1 cellular context compared by ENCODE assay signal in the genomic region with DNA sequence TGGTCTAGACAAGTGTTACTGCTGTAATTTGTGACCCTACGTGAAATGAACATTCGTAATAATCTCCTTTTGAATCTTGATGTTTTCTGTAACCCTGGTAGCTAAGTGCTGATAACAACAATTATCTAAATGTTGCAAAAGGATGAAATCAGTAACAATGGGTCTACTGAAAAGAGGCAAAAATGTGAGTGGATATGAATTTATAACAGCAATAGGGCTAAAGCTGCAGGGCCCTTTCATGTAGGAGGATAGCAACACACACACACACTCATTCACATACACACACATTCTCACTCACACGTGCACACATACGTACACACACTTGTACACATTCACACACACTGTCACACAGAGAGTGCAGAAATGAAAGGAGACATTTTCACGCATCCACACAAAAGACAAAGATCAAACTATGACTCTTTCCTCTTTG.
A peak's percentile ranks its signal among the peaks of the same experiment; 100 is the strongest.
TF ChIP-seq lines count a peak whose summit lies in the region.

No MANE protein-coding gene starts in this region.

TF ChIP-seq in K562, 482 proteins besides CTCF, POLR2A, EP300 and RAD21 (continued from another document and continues in another):
- TF ChIP-seq, protein P1, sequence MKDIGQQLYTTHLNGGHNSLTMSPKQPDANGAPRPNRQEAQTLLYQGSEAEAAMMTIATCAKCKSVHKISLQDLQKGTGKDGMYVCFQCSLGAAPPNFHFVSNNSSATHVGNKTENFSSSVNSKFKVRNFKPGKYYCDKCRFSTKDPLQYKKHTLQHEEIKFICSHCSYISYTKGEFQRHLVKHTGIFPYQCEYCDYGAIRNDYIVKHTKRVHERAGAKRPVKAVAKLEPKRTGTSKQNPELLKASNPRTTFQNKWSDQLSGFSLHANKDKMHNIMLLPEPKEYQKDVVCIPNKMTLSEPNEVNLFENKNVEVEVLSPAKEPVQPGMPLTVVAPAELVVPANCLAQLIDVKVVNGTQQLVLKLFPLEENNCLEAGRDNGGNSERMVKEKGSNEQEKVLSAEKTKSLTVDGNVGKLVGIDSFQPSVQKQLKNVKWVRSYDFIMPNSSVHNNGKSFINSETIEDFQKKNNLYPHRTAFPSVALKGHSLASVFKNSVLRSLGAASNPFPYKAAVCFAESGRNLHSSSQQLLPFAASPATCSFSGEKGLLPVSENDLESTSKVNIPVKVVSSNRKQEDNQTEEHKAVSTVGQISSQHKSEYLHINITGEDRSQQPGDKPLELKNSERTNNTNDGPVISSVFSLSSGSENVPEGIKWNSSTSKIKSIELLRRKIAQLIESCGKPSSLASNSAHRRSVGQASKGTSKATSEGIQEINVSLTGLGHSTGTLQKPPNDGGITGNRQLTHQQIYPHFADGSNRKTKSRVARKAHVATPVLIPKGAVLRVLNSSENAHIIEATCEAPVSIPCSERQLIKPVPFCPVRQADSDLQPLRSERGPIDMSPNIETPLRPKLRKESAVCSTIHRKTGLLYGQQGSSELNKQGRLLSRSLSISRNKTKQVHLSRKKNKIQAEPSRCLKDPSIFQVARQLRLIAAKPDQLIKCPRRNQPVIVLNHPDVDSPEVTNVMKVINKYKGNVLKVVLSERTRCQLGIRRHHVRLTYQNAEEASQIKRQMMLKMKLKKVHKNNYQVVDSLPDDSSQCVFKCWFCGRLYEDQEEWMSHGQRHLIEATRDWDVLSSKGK (CRISPR knock-in tag; IDR thresholded peaks at IDR 0.05): peak; percentile 83; the same call in 1 of the 2 replicates
- TF ChIP-seq ZNF316 (IDR thresholded peaks at IDR 0.05): no peak
- peak; percentile 73; the same call in 1 of the 2 replicates for TF ChIP-seq ZNF354B (CRISPR knock-in tag; IDR thresholded peaks at IDR 0.05)
- TF ChIP-seq, protein P2, sequence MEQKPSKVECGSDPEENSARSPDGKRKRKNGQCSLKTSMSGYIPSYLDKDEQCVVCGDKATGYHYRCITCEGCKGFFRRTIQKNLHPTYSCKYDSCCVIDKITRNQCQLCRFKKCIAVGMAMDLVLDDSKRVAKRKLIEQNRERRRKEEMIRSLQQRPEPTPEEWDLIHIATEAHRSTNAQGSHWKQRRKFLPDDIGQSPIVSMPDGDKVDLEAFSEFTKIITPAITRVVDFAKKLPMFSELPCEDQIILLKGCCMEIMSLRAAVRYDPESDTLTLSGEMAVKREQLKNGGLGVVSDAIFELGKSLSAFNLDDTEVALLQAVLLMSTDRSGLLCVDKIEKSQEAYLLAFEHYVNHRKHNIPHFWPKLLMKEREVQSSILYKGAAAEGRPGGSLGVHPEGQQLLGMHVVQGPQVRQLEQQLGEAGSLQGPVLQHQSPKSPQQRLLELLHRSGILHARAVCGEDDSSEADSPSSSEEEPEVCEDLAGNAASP (IDR thresholded peaks at IDR 0.05): no peak
- TF ChIP-seq LARP7 (IDR thresholded peaks at IDR 0.05): no peak
- TF ChIP-seq, protein P3, sequence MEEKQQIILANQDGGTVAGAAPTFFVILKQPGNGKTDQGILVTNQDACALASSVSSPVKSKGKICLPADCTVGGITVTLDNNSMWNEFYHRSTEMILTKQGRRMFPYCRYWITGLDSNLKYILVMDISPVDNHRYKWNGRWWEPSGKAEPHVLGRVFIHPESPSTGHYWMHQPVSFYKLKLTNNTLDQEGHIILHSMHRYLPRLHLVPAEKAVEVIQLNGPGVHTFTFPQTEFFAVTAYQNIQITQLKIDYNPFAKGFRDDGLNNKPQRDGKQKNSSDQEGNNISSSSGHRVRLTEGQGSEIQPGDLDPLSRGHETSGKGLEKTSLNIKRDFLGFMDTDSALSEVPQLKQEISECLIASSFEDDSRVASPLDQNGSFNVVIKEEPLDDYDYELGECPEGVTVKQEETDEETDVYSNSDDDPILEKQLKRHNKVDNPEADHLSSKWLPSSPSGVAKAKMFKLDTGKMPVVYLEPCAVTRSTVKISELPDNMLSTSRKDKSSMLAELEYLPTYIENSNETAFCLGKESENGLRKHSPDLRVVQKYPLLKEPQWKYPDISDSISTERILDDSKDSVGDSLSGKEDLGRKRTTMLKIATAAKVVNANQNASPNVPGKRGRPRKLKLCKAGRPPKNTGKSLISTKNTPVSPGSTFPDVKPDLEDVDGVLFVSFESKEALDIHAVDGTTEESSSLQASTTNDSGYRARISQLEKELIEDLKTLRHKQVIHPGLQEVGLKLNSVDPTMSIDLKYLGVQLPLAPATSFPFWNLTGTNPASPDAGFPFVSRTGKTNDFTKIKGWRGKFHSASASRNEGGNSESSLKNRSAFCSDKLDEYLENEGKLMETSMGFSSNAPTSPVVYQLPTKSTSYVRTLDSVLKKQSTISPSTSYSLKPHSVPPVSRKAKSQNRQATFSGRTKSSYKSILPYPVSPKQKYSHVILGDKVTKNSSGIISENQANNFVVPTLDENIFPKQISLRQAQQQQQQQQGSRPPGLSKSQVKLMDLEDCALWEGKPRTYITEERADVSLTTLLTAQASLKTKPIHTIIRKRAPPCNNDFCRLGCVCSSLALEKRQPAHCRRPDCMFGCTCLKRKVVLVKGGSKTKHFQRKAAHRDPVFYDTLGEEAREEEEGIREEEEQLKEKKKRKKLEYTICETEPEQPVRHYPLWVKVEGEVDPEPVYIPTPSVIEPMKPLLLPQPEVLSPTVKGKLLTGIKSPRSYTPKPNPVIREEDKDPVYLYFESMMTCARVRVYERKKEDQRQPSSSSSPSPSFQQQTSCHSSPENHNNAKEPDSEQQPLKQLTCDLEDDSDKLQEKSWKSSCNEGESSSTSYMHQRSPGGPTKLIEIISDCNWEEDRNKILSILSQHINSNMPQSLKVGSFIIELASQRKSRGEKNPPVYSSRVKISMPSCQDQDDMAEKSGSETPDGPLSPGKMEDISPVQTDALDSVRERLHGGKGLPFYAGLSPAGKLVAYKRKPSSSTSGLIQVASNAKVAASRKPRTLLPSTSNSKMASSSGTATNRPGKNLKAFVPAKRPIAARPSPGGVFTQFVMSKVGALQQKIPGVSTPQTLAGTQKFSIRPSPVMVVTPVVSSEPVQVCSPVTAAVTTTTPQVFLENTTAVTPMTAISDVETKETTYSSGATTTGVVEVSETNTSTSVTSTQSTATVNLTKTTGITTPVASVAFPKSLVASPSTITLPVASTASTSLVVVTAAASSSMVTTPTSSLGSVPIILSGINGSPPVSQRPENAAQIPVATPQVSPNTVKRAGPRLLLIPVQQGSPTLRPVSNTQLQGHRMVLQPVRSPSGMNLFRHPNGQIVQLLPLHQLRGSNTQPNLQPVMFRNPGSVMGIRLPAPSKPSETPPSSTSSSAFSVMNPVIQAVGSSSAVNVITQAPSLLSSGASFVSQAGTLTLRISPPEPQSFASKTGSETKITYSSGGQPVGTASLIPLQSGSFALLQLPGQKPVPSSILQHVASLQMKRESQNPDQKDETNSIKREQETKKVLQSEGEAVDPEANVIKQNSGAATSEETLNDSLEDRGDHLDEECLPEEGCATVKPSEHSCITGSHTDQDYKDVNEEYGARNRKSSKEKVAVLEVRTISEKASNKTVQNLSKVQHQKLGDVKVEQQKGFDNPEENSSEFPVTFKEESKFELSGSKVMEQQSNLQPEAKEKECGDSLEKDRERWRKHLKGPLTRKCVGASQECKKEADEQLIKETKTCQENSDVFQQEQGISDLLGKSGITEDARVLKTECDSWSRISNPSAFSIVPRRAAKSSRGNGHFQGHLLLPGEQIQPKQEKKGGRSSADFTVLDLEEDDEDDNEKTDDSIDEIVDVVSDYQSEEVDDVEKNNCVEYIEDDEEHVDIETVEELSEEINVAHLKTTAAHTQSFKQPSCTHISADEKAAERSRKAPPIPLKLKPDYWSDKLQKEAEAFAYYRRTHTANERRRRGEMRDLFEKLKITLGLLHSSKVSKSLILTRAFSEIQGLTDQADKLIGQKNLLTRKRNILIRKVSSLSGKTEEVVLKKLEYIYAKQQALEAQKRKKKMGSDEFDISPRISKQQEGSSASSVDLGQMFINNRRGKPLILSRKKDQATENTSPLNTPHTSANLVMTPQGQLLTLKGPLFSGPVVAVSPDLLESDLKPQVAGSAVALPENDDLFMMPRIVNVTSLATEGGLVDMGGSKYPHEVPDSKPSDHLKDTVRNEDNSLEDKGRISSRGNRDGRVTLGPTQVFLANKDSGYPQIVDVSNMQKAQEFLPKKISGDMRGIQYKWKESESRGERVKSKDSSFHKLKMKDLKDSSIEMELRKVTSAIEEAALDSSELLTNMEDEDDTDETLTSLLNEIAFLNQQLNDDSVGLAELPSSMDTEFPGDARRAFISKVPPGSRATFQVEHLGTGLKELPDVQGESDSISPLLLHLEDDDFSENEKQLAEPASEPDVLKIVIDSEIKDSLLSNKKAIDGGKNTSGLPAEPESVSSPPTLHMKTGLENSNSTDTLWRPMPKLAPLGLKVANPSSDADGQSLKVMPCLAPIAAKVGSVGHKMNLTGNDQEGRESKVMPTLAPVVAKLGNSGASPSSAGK (IDR thresholded peaks at IDR 0.05): peak; percentile 34; the same call in 1 of the 2 replicates
- peak; percentile 72; the same call in 1 of the 2 replicates for TF ChIP-seq MEF2D (tag; conservative IDR thresholded peaks at IDR 0.05; ENCODE audit: low read depth)
- TF ChIP-seq MCM3 (IDR thresholded peaks at IDR 0.05): no peak
- no peak for TF ChIP-seq GABPB1 (CRISPR knock-in tag; IDR thresholded peaks at IDR 0.05)
- peak; percentile 84 for TF ChIP-seq GABPB2 (CRISPR knock-in tag; conservative IDR thresholded peaks at IDR 0.05)
- TF ChIP-seq ZNF165 (CRISPR knock-in tag; IDR thresholded peaks at IDR 0.05; ENCODE audit: borderline replicate concordance): 0 out of 2 replicates have a peak, but pooled peaks have one; percentile 11
- TF ChIP-seq, protein P4, sequence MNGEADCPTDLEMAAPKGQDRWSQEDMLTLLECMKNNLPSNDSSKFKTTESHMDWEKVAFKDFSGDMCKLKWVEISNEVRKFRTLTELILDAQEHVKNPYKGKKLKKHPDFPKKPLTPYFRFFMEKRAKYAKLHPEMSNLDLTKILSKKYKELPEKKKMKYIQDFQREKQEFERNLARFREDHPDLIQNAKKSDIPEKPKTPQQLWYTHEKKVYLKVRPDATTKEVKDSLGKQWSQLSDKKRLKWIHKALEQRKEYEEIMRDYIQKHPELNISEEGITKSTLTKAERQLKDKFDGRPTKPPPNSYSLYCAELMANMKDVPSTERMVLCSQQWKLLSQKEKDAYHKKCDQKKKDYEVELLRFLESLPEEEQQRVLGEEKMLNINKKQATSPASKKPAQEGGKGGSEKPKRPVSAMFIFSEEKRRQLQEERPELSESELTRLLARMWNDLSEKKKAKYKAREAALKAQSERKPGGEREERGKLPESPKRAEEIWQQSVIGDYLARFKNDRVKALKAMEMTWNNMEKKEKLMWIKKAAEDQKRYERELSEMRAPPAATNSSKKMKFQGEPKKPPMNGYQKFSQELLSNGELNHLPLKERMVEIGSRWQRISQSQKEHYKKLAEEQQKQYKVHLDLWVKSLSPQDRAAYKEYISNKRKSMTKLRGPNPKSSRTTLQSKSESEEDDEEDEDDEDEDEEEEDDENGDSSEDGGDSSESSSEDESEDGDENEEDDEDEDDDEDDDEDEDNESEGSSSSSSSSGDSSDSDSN (IDR thresholded peaks at IDR 0.05; ENCODE audit: borderline replicate concordance in 1 of 2, low read depth in 2 of 2, low read length in 2 of 2): no peak
- peak; percentile 63 for TF ChIP-seq ZNF436 (CRISPR knock-in tag; IDR thresholded peaks at IDR 0.05)
- peak; percentile 71; the same call in 1 of the 2 replicates for TF ChIP-seq ZNF583 (CRISPR knock-in tag; IDR thresholded peaks at IDR 0.05)
- no peak for TF ChIP-seq POLR2AphosphoS5 (IDR thresholded peaks at IDR 0.05; ENCODE audit: control insufficient read depth, insufficient read depth, low read depth, low read length)
- TF ChIP-seq, protein P5, sequence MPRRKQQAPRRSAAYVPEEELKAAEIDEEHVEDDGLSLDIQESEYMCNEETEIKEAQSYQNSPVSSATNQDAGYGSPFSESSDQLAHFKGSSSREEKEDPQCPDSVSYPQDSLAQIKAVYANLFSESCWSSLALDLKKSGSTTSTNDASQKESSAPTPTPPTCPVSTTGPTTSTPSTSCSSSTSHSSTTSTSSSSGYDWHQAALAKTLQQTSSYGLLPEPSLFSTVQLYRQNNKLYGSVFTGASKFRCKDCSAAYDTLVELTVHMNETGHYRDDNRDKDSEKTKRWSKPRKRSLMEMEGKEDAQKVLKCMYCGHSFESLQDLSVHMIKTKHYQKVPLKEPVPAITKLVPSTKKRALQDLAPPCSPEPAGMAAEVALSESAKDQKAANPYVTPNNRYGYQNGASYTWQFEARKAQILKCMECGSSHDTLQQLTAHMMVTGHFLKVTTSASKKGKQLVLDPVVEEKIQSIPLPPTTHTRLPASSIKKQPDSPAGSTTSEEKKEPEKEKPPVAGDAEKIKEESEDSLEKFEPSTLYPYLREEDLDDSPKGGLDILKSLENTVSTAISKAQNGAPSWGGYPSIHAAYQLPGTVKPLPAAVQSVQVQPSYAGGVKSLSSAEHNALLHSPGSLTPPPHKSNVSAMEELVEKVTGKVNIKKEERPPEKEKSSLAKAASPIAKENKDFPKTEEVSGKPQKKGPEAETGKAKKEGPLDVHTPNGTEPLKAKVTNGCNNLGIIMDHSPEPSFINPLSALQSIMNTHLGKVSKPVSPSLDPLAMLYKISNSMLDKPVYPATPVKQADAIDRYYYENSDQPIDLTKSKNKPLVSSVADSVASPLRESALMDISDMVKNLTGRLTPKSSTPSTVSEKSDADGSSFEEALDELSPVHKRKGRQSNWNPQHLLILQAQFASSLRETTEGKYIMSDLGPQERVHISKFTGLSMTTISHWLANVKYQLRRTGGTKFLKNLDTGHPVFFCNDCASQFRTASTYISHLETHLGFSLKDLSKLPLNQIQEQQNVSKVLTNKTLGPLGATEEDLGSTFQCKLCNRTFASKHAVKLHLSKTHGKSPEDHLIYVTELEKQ (CRISPR knock-in tag; IDR thresholded peaks at IDR 0.05): peak; percentile 55; the same call in 1 of the 2 replicates
- no peak for TF ChIP-seq ZNF274 (IDR thresholded peaks at IDR 0.05; ENCODE audit: borderline replicate concordance, low read depth, low read length)
- no peak for TF ChIP-seq FOXA3 (CRISPR knock-in tag; conservative IDR thresholded peaks at IDR 0.05 in 1 of 2, IDR thresholded peaks at IDR 0.05 in 1 of 2)
- no peak for TF ChIP-seq ZNF57 (CRISPR knock-in tag; IDR thresholded peaks at IDR 0.05)
- TF ChIP-seq PTRF (tag; IDR thresholded peaks at IDR 0.05): no peak
- TF ChIP-seq ZNF212 (CRISPR knock-in tag; IDR thresholded peaks at IDR 0.05): peak; percentile 46; the same call in 1 of the 2 replicates
- no peak for TF ChIP-seq NR4A1 (CRISPR knock-in tag; IDR thresholded peaks at IDR 0.05)
- TF ChIP-seq NR4A1 (tag; IDR thresholded peaks at IDR 0.05): peak; percentile 63; the same call in 1 of the 2 replicates
- no peak for TF ChIP-seq ZNF232 (CRISPR knock-in tag; IDR thresholded peaks at IDR 0.05)
- no peak for TF ChIP-seq FOXA1 (IDR thresholded peaks at IDR 0.05; ENCODE audit: borderline replicate concordance)
- peak; percentile 99 for TF ChIP-seq ELF4 (CRISPR knock-in tag; IDR thresholded peaks at IDR 0.05)
- TF ChIP-seq POLR2AphosphoS2 (IDR thresholded peaks at IDR 0.05; ENCODE audit: low read length): no peak
- no peak for TF ChIP-seq MTA1 (IDR thresholded peaks at IDR 0.05; ENCODE audit: borderline replicate concordance)
- no peak for TF ChIP-seq DPF2 (IDR thresholded peaks at IDR 0.05)
- TF ChIP-seq MCM5 (IDR thresholded peaks at IDR 0.05; ENCODE audit: low read depth): no peak
- TF ChIP-seq, protein P6, sequence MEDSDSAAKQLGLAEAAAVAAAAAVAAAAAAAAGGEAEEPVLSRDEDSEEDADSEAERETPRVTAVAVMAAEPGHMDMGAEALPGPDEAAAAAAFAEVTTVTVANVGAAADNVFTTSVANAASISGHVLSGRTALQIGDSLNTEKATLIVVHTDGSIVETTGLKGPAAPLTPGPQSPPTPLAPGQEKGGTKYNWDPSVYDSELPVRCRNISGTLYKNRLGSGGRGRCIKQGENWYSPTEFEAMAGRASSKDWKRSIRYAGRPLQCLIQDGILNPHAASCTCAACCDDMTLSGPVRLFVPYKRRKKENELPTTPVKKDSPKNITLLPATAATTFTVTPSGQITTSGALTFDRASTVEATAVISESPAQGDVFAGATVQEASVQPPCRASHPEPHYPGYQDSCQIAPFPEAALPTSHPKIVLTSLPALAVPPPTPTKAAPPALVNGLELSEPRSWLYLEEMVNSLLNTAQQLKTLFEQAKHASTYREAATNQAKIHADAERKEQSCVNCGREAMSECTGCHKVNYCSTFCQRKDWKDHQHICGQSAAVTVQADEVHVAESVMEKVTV (CRISPR knock-in tag; IDR thresholded peaks at IDR 0.05): peak; percentile 23; the same call in 1 of the 2 replicates
- TF ChIP-seq TAL1 (IDR thresholded peaks at IDR 0.05): no peak
